In genomic region chr19:8213827-8214672, GRCh38 we compare ENCODE assay signal across 21 cellular contexts. TPM values are rescaled to one million over a fixed set of nuclear protein-coding genes. Genes with fewer than 3 reads are reported as not detected.
A peak's percentile ranks its signal among the peaks of the same experiment; 100 is the strongest.
DNase-seq lines count a peak whose midpoint lies in the region; ATAC-seq and TF ChIP-seq lines count a peak whose summit lies in the region.
"Had no signal": no experiment of that assay in that cellular context is flagged by ENCODE, and none has a peak within 500 bp of the region (broad histone marks: within the 10 kb centered on the region; RNA-seq: fewer than 3 reads in every experiment).

No MANE protein-coding gene starts in this region.

- CTCF ChIA-PET in WTC11 (lab: Charles Lee): interaction anchor here (0.5 to 1.5 kb wide), 2 partner anchors 19 to 211 kb away, joined by 3 read pairs; no protein-coding TSS in a partner anchor

- no peak for DNase-seq in activated naive CD8-positive, alpha-beta T cell treated with anti-CD3 and anti-CD28 coated beads, Interleukin-2, amount 50 U/mL, for 24 hours
- no peak for DNase-seq in WTC11 (ENCODE audit: low spot score)
- no peak for DNase-seq in left lobe of liver (ENCODE audit: low spot score)
- DNase-seq in hippocampal formation (lab: John Stamatoyannopoulos, UW): no peak
- no peak for DNase-seq in endothelial cell (ENCODE audit: low spot score)
- DNase-seq: ACHN; activated CD4-positive, alpha-beta T cell treated with anti-CD3 and anti-CD28 coated beads for 4 hours; activated T-cell treated with anti-CD3 and anti-CD28 coated beads, Interleukin-2, amount 50 U/mL, for 4 hours; Calu3; GF-D8; GM23248; hypothalamus; left cardiac atrium; NCI-H146; NCI-H2227 treated with DMSO at 0.1 percent for 48 hours; SHP77 treated with DMSO at 0.1 percent for 48 hours; small intestine; T-helper 9 cell had no signal

- TF ChIP-seq CTCF in WTC11 (IDR thresholded peaks at IDR 0.05) (no peak), endothelial cell (IDR thresholded peaks at IDR 0.05; ENCODE audit: unreplicated experiment) (no peak)

- peaks cover 28% of the 10 kb centered on the region for H3K4me1 Mint-ChIP-seq in activated naive CD8-positive, alpha-beta T cell (ENCODE audit: low read depth)
- peaks cover 24% of the 10 kb centered on the region for H3K4me1 Mint-ChIP-seq in activated naive CD8-positive, alpha-beta T cell treated with anti-CD3 and anti-CD28 coated beads, Interleukin-2, amount 50 U/mL, for 24 hours
- H3K4me1 Mint-ChIP-seq in WTC11: peaks cover 39% of the 10 kb centered on the region
- peaks cover 16% of the 10 kb centered on the region for H3K4me1 Mint-ChIP-seq in endothelial cell (ENCODE audit: unreplicated experiment)

- ATAC-seq in activated naive CD8-positive, alpha-beta T cell treated with anti-CD3 and anti-CD28 coated beads, Interleukin-2, amount 50 U/mL, for 24 hours: no peak
- ATAC-seq in WTC11 (no peak), left lobe of liver (peak; percentile 7), GM19463 (IDR thresholded peaks at IDR 0.05; ENCODE audit: unreplicated experiment) (no peak), HG03439 (IDR thresholded peaks at IDR 0.05; ENCODE audit: unreplicated experiment) (no peak)
- ATAC-seq: activated T-cell treated with anti-CD3 and anti-CD28 coated beads, Interleukin-2, amount 50 U/mL, for 4 hours; left cardiac atrium had no signal

- H3K36me3 Mint-ChIP-seq in activated naive CD8-positive, alpha-beta T cell: peaks cover 2% of the 10 kb centered on the region
- H3K36me3 Mint-ChIP-seq in activated naive CD8-positive, alpha-beta T cell treated with anti-CD3 and anti-CD28 coated beads, Interleukin-2, amount 50 U/mL, for 24 hours (ENCODE audit: low read depth): peaks cover 6% of the 10 kb centered on the region
- H3K36me3 Mint-ChIP-seq in WTC11: peaks cover 29% of the 10 kb centered on the region
- H3K36me3 Mint-ChIP-seq in endothelial cell (ENCODE audit: low read depth, unreplicated experiment): peaks cover 11% of the 10 kb centered on the region

- peak overlapping the region; percentile 35 for H3K27ac Mint-ChIP-seq in activated naive CD8-positive, alpha-beta T cell
- no peak overlapping the region for H3K27ac Mint-ChIP-seq in activated naive CD8-positive, alpha-beta T cell treated with anti-CD3 and anti-CD28 coated beads, Interleukin-2, amount 50 U/mL, for 24 hours
- H3K27ac Mint-ChIP-seq in WTC11 (peak overlapping the region; percentile 84), endothelial cell (ENCODE audit: unreplicated experiment) (no peak overlapping the region)

- no peak overlapping the region for H3K4me3 Mint-ChIP-seq in activated naive CD8-positive, alpha-beta T cell
- H3K4me3 Mint-ChIP-seq in activated naive CD8-positive, alpha-beta T cell treated with anti-CD3 and anti-CD28 coated beads, Interleukin-2, amount 50 U/mL, for 24 hours: no peak overlapping the region
- no peak overlapping the region for H3K4me3 Mint-ChIP-seq in WTC11
- no peak overlapping the region for H3K4me3 Mint-ChIP-seq in endothelial cell (ENCODE audit: unreplicated experiment)
- H3K4me3 Mint-ChIP-seq: activated T-cell treated with anti-CD3 and anti-CD28 coated beads, Interleukin-2, amount 50 U/mL, for 4 hours had no signal

- H3K9me3 Mint-ChIP-seq in activated naive CD8-positive, alpha-beta T cell (ENCODE audit: low read depth): no peaks in the 10 kb centered on the region
- H3K9me3 Mint-ChIP-seq in activated naive CD8-positive, alpha-beta T cell treated with anti-CD3 and anti-CD28 coated beads, Interleukin-2, amount 50 U/mL, for 24 hours: no peaks in the 10 kb centered on the region
- H3K9me3 Mint-ChIP-seq in WTC11: no peaks in the 10 kb centered on the region
- no peaks in the 10 kb centered on the region for H3K9me3 Mint-ChIP-seq in endothelial cell (ENCODE audit: unreplicated experiment)
- H3K9me3 Mint-ChIP-seq: activated T-cell treated with anti-CD3 and anti-CD28 coated beads, Interleukin-2, amount 50 U/mL, for 4 hours had no signal

- no peaks in the 10 kb centered on the region for H3K27me3 Mint-ChIP-seq in activated naive CD8-positive, alpha-beta T cell
- H3K27me3 Mint-ChIP-seq in activated naive CD8-positive, alpha-beta T cell treated with anti-CD3 and anti-CD28 coated beads, Interleukin-2, amount 50 U/mL, for 24 hours: no peaks in the 10 kb centered on the region
- no peaks in the 10 kb centered on the region for H3K27me3 Mint-ChIP-seq in WTC11 (ENCODE audit: low read depth)
- peaks cover 14% of the 10 kb centered on the region for H3K27me3 Mint-ChIP-seq in endothelial cell (ENCODE audit: unreplicated experiment)

- POLR2A ChIA-PET in WTC11 (lab: Charles Lee): no interaction called here

TF ChIP-seq in WTC11, 78 proteins besides CTCF, POLR2A, EP300 and RAD21:
- no peak for TF ChIP-seq CREB1 (CRISPR knock-in tag; IDR thresholded peaks at IDR 0.05)
- TF ChIP-seq KAT7 (CRISPR knock-in tag; IDR thresholded peaks at IDR 0.05; ENCODE audit: borderline replicate concordance): no peak
- no peak for TF ChIP-seq GABPB1 (CRISPR knock-in tag; IDR thresholded peaks at IDR 0.05)
- TF ChIP-seq SP1 (CRISPR knock-in tag; conservative IDR thresholded peaks at IDR 0.05): no peak
- no peak for TF ChIP-seq FOXJ3 (CRISPR knock-in tag; IDR thresholded peaks at IDR 0.05; ENCODE audit: borderline replicate concordance)
- TF ChIP-seq ZNF317 (CRISPR knock-in tag; IDR thresholded peaks at IDR 0.05; ENCODE audit: borderline replicate concordance, low read depth): no peak
- TF ChIP-seq ATF6 (CRISPR knock-in tag; IDR thresholded peaks at IDR 0.05): no peak
- TF ChIP-seq SMAD4 (CRISPR knock-in tag; IDR thresholded peaks at IDR 0.05): no peak
- no peak for TF ChIP-seq NR3C1 (CRISPR knock-in tag; conservative IDR thresholded peaks at IDR 0.05; ENCODE audit: low read depth)
- no peak for TF ChIP-seq ZNF263 (CRISPR knock-in tag; IDR thresholded peaks at IDR 0.05; ENCODE audit: low read depth)
- TF ChIP-seq ZNF138 (CRISPR knock-in tag; conservative IDR thresholded peaks at IDR 0.05): no peak
- TF ChIP-seq ZBTB21 (CRISPR knock-in tag; IDR thresholded peaks at IDR 0.05; ENCODE audit: borderline replicate concordance): no peak
- TF ChIP-seq MXD4 (CRISPR knock-in tag; IDR thresholded peaks at IDR 0.05; ENCODE audit: borderline replicate concordance): no peak
- no peak for TF ChIP-seq ZMAT4 (CRISPR knock-in tag; IDR thresholded peaks at IDR 0.05)
- no peak for TF ChIP-seq EMX1 (CRISPR knock-in tag; IDR thresholded peaks at IDR 0.05)
- no peak for TF ChIP-seq GTF2I (CRISPR knock-in tag; conservative IDR thresholded peaks at IDR 0.05)
- TF ChIP-seq ZNF396 (CRISPR knock-in tag; IDR thresholded peaks at IDR 0.05; ENCODE audit: borderline replicate concordance): no peak
- no peak for TF ChIP-seq RELA (CRISPR knock-in tag; IDR thresholded peaks at IDR 0.05; ENCODE audit: borderline replicate concordance)
TF ChIP-seq in WTC11: peak in this region for 0.

RNA-seq across cellular contexts. Expression of gene CERS4, which starts 4.9 kb away (rescaled TPM):
- total RNA-seq in WTC11 (2021) (116 to 153 TPM (median 150 TPM) in 3 replicates), left lobe of liver (67.3 TPM), endothelial cell (ENCODE audit: unreplicated experiment) (34.2 TPM)
- total RNA-seq: GM23248 had no signal

Comparison
In these comparisons a context has a peak if more than half of its experiments do, and no peak if none do; other contexts are left out.
1. H3K27ac Mint-ChIP-seq: peak in activated naive CD8-positive, alpha-beta T cell (single experiment) and WTC11 (single experiment); none in activated naive CD8-positive, alpha-beta T cell treated with anti-CD3 and anti-CD28 coated beads, Interleukin-2, amount 50 U/mL, for 24 hours (single experiment) and endothelial cell (single experiment).